ENCODE assay signal across 1 cellular context in the genomic region with DNA sequence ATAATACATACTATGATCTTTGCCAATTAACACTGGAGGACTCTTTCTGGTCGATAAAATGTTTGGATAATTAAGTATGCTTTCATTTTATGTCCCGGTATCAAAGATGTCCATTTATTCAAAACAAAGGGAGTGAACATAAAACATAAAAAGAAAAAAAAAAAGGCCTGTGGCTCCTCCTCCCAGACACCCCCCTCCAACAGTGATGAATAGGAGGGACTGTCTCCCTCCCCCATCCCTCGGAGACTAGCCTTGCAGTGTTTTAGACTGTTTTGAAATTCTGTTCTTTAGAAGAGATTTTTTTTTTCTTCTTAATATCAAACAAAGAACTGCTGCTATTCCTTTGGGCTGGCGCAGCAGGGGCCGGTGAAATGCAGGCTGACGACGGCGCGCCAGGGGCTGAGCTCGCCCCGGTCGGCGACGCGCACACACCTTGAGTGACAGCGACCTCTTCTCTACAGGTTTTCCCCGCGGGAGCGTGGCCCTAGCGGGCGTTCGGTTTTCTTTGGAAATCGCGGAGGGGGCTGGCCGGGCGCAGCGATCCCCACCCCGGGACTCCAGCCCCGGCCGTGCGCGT.
TF ChIP-seq lines count a peak whose summit lies in the region.

A gene with protein sequence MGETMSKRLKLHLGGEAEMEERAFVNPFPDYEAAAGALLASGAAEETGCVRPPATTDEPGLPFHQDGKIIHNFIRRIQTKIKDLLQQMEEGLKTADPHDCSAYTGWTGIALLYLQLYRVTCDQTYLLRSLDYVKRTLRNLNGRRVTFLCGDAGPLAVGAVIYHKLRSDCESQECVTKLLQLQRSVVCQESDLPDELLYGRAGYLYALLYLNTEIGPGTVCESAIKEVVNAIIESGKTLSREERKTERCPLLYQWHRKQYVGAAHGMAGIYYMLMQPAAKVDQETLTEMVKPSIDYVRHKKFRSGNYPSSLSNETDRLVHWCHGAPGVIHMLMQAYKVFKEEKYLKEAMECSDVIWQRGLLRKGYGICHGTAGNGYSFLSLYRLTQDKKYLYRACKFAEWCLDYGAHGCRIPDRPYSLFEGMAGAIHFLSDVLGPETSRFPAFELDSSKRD (plus strand): TSS at position 235 of the 577 bp plus-strand sequence. CDS start 689 bp downstream, outside the sequence.

TF ChIP-seq in HepG2, 621 proteins besides CTCF, POLR2A, EP300 and RAD21 (continued from another document):
- TF ChIP-seq ZNF558 (CRISPR knock-in tag; IDR thresholded peaks at IDR 0.05; ENCODE audit: borderline replicate concordance) (no peak), FOSL1 (CRISPR knock-in tag; IDR thresholded peaks at IDR 0.05; ENCODE audit: borderline replicate concordance) (no peak), TBX3 (IDR thresholded peaks at IDR 0.05; ENCODE audit: borderline replicate concordance) (no peak), HMG20B (CRISPR knock-in tag; conservative IDR thresholded peaks at IDR 0.05) (0 out of 2 replicates have a peak, but pooled peaks have one; percentile 4), ZNF446 (CRISPR knock-in tag; IDR thresholded peaks at IDR 0.05) (0 out of 2 replicates have a peak, but pooled peaks have one; percentile 3), AGO1 (IDR thresholded peaks at IDR 0.05; ENCODE audit: low read depth, low read length, poor library complexity, severe bottlenecking) (peak; percentile 11), AHR (CRISPR knock-in tag; IDR thresholded peaks at IDR 0.05) (0 out of 2 replicates have a peak, but pooled peaks have one; percentile 3), ZBTB7B (CRISPR knock-in tag; IDR thresholded peaks at IDR 0.05) (0 out of 2 replicates have a peak, but pooled peaks have one; percentile 15), HES4 (CRISPR knock-in tag; IDR thresholded peaks at IDR 0.05; ENCODE audit: borderline replicate concordance) (0 out of 2 replicates have a peak, but pooled peaks have one; percentile 5)
- TF ChIP-seq, protein P1, sequence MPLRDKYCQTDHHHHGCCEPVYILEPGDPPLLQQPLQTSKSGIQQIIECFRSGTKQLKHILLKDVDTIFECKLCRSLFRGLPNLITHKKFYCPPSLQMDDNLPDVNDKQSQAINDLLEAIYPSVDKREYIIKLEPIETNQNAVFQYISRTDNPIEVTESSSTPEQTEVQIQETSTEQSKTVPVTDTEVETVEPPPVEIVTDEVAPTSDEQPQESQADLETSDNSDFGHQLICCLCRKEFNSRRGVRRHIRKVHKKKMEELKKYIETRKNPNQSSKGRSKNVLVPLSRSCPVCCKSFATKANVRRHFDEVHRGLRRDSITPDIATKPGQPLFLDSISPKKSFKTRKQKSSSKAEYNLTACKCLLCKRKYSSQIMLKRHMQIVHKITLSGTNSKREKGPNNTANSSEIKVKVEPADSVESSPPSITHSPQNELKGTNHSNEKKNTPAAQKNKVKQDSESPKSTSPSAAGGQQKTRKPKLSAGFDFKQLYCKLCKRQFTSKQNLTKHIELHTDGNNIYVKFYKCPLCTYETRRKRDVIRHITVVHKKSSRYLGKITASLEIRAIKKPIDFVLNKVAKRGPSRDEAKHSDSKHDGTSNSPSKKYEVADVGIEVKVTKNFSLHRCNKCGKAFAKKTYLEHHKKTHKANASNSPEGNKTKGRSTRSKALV (CRISPR knock-in tag; IDR thresholded peaks at IDR 0.05), result 0 out of 2 replicates have a peak, but pooled peaks have one; percentile 2
- TF ChIP-seq, protein P2, sequence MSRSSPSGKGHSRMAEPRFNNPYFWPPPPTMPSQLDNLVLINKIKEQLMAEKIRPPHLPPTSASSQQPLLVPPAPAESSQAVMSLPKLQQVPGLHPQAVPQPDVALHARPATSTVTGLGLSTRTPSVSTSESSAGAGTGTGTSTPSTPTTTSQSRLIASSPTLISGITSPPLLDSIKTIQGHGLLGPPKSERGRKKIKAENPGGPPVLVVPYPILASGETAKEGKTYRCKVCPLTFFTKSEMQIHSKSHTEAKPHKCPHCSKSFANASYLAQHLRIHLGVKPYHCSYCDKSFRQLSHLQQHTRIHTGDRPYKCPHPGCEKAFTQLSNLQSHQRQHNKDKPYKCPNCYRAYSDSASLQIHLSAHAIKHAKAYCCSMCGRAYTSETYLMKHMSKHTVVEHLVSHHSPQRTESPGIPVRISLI (CRISPR knock-in tag; IDR thresholded peaks at IDR 0.05; ENCODE audit: borderline replicate concordance), result 0 out of 2 replicates have a peak, but pooled peaks have one; percentile 11
- TF ChIP-seq, protein P3, sequence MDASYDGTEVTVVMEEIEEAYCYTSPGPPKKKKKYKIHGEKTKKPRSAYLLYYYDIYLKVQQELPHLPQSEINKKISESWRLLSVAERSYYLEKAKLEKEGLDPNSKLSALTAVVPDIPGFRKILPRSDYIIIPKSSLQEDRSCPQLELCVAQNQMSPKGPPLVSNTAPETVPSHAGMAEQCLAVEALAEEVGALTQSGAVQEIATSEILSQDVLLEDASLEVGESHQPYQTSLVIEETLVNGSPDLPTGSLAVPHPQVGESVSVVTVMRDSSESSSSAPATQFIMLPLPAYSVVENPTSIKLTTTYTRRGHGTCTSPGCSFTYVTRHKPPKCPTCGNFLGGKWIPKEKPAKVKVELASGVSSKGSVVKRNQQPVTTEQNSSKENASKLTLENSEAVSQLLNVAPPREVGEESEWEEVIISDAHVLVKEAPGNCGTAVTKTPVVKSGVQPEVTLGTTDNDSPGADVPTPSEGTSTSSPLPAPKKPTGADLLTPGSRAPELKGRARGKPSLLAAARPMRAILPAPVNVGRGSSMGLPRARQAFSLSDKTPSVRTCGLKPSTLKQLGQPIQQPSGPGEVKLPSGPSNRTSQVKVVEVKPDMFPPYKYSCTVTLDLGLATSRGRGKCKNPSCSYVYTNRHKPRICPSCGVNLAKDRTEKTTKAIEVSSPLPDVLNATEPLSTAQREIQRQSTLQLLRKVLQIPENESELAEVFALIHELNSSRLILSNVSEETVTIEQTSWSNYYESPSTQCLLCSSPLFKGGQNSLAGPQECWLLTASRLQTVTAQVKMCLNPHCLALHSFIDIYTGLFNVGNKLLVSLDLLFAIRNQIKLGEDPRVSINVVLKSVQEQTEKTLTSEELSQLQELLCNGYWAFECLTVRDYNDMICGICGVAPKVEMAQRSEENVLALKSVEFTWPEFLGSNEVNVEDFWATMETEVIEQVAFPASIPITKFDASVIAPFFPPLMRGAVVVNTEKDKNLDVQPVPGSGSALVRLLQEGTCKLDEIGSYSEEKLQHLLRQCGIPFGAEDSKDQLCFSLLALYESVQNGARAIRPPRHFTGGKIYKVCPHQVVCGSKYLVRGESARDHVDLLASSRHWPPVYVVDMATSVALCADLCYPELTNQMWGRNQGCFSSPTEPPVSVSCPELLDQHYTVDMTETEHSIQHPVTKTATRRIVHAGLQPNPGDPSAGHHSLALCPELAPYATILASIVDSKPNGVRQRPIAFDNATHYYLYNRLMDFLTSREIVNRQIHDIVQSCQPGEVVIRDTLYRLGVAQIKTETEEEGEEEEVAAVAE (CRISPR knock-in tag; IDR thresholded peaks at IDR 0.05; ENCODE audit: borderline replicate concordance), result 0 out of 2 replicates have a peak, but pooled peaks have one; percentile 7
